Comparison of ENCODE assay signal across 13 cellular contexts in genomic region chr5:95850391-95850894, GRCh38. TPM values are rescaled to one million over a fixed set of nuclear protein-coding genes. Genes with fewer than 3 reads are reported as not detected.
DNase-seq lines count a peak whose midpoint lies in the region; ATAC-seq, FAIRE-seq and TF ChIP-seq lines count a peak whose summit lies in the region.
"Had no signal": no experiment of that assay in that cellular context is flagged by ENCODE, and none has a peak within 500 bp of the region (broad histone marks: within the 10 kb centered on the region; RNA-seq: fewer than 3 reads in every experiment).

No MANE protein-coding gene starts in this region.

- H3K27ac Mint-ChIP-seq in T-helper 17 cell, result no peak overlapping the region
- H3K27ac Mint-ChIP-seq: B cell had no signal

- intact Hi-C loops in Right ventricle myocardium superior (cut with DNase I), result no loop called here
- intact Hi-C loops in left ventricle myocardium superior (cut with micrococcal nuclease), result loop anchor here (10.0 kb wide), 1 partner anchor 104 kb away; no protein-coding TSS in a partner anchor
- intact Hi-C loops in upper lobe of right lung (cut with DNase I), result loop anchor here (10.0 kb wide), 2 partner anchors 104 to 754 kb away; no protein-coding TSS in a partner anchor

- ATAC-seq in Right ventricle myocardium superior (ENCODE audit: poor library complexity) (peak; percentile 3), left ventricle myocardium superior (no peak), upper lobe of right lung (peak; percentile 49), T-helper 17 cell (no peak)

- no peak for TF ChIP-seq CTCF in upper lobe of right lung (IDR thresholded peaks at IDR 0.05)

- H3K9me3 ChIP-seq in upper lobe of right lung, result no peaks in the 10 kb centered on the region
- H3K9me3 ChIP-seq in T-helper 17 cell (ENCODE audit: control insufficient read depth, low read length, poor library complexity, severe bottlenecking), result no peaks in the 10 kb centered on the region
- H3K9me3 ChIP-seq: colonic mucosa, esophagus muscularis mucosa had no signal

- peaks cover 2% of the 10 kb centered on the region for H3K36me3 Mint-ChIP-seq in T-helper 17 cell (ENCODE audit: low read depth)

- DNase-seq in Right ventricle myocardium superior (no peak), left ventricle myocardium superior (no peak), upper lobe of right lung (no peak), T-helper 17 cell (no peak), NCI-H128 (lab: John Stamatoyannopoulos, UW; ENCODE audit: unreplicated experiment) (no peak), NK-92 (lab: John Stamatoyannopoulos, UW; ENCODE audit: unreplicated experiment) (no peak)
- peak; percentile 43 for DNase-seq in activated CD8-positive, alpha-beta memory T cell treated with anti-CD3 and anti-CD28 coated beads, Interleukin-2, amount 50 U/mL, for 48 hours
- DNase-seq: colonic mucosa; stimulated activated CD4-positive, alpha-beta T cell treated with anti-CD3 and anti-CD28 coated beads, Interleukin-12 subunit alpha, Interleukin-12 subunit beta, amount 100 ng/mL, for 4 hours; SW 1271 had no signal

- no peaks in the 10 kb centered on the region for H3K27me3 ChIP-seq in upper lobe of right lung
- H3K27me3 ChIP-seq: colonic mucosa, esophagus muscularis mucosa had no signal

- peaks cover 2% of the 10 kb centered on the region for H3K4me1 Mint-ChIP-seq in T-helper 17 cell
- H3K4me1 Mint-ChIP-seq: B cell had no signal

- no peaks in the 10 kb centered on the region for H3K36me3 ChIP-seq in upper lobe of right lung
- H3K36me3 ChIP-seq: colonic mucosa, esophagus muscularis mucosa had no signal

- peaks cover 6% of the 10 kb centered on the region for H3K27me3 Mint-ChIP-seq in T-helper 17 cell
- H3K27me3 Mint-ChIP-seq: B cell had no signal

- peak overlapping the region; percentile 37 for H3K27ac ChIP-seq in upper lobe of right lung
- H3K27ac ChIP-seq: colonic mucosa, esophagus muscularis mucosa had no signal

- peak; percentile 61 for FAIRE-seq in islet of Langerhans (lab: Jason Lieb, UNC)

- no peak overlapping the region for H3K4me3 ChIP-seq in upper lobe of right lung
- H3K4me3 ChIP-seq: colonic mucosa, esophagus muscularis mucosa had no signal

- H3K4me3 Mint-ChIP-seq in T-helper 17 cell, result no peak overlapping the region
- H3K4me3 Mint-ChIP-seq: B cell had no signal

- peaks cover 6% of the 10 kb centered on the region for H3K4me1 ChIP-seq in upper lobe of right lung
- H3K4me1 ChIP-seq: colonic mucosa had no signal

RNA-seq across cellular contexts. Expression of gene GLRX, which starts 27.9 kb away (rescaled TPM):
- total RNA-seq in Right ventricle myocardium superior (104 TPM), left ventricle myocardium superior (106 TPM), upper lobe of right lung (88.4 TPM), T-helper 17 cell (10 to 100 TPM; 32.0 to 51.9 TPM)

Comparison
In these comparisons a context has a peak if more than half of its experiments do, and no peak if none do; other contexts are left out.
1. ATAC-seq: peak in Right ventricle myocardium superior (single experiment) and upper lobe of right lung (single experiment); none in left ventricle myocardium superior (single experiment) and T-helper 17 cell (single experiment).